ENCODE assay signal across 8 cellular contexts in genomic region chr6:52881996-52882841, GRCh38. TPM values are rescaled to one million over a fixed set of nuclear protein-coding genes. Genes with fewer than 3 reads are reported as not detected.
A peak's percentile ranks its signal among the peaks of the same experiment; 100 is the strongest.
DNase-seq lines count a peak whose midpoint lies in the region; ATAC-seq, FAIRE-seq and TF ChIP-seq lines count a peak whose summit lies in the region.

No MANE protein-coding gene starts in this region.

- peaks cover 4% of the 10 kb centered on the region for H3K4me1 ChIP-seq in RWPE2 (ENCODE audit: insufficient read depth, poor library complexity, severe bottlenecking)
- peaks cover 0 to 6% (median 0%) of the 10 kb centered on the region in 3 donors for H3K4me1 ChIP-seq in gastroesophageal sphincter
- no peaks in the 10 kb centered on the region for H3K4me1 ChIP-seq in thymus (ENCODE audit: control insufficient read depth, insufficient read depth, low read length)

- FAIRE-seq in G401.6 (lab: Jason Lieb, UNC) (peak; percentile 46), H54 (lab: Jason Lieb, UNC) (peak; percentile 93)

- H3K27ac ChIP-seq in RWPE2 (ENCODE audit: poor library complexity, severe bottlenecking) (no peak overlapping the region), gastroesophageal sphincter (peak overlapping the region in 3 of 4 donors; percentile 59 to 73 (median 63)), thymus (ENCODE audit: low read depth) (no peak overlapping the region)

- DNase-seq in H54 (ENCODE audit: insufficient read length, low spot score) = peak; percentile 76
- no peak for DNase-seq in RWPE2 (ENCODE audit: low spot score)
- peak; percentile 84 for DNase-seq in activated effector memory CD4-positive, alpha-beta T cell treated with anti-CD3 and anti-CD28 coated beads, Interleukin-2, amount 50 U/mL, for 16 hours
- no peak for DNase-seq in omental fat pad (ENCODE audit: low spot score)

- WGBS in gastroesophageal sphincter (ENCODE audit: low coverage in 1 of 2), 2 donors = 13 to 16% methylated on average over 7 to 14 of the region's 18 CpGs
- 10% methylated on average over 18 of the region's 18 CpGs for WGBS in thymus

- peak; percentile 99 for ATAC-seq in RWPE2 (ENCODE audit: low read depth)
- ATAC-seq in gastroesophageal sphincter = peak; percentile 95
- ATAC-seq in omental fat pad (ENCODE audit: low FRiP score) = peak; percentile 98

- TF ChIP-seq EP300 in gastroesophageal sphincter (IDR thresholded peaks at IDR 0.05) = no peak

- TF ChIP-seq CTCF in LNCAP (IDR thresholded peaks at IDR 0.05) = peak; percentile 71
- TF ChIP-seq CTCF in RWPE2 (IDR thresholded peaks at IDR 0.05; ENCODE audit: poor library complexity, severe bottlenecking) = peak; percentile 90
- TF ChIP-seq CTCF in gastroesophageal sphincter (IDR thresholded peaks at IDR 0.05) = peak; percentile 48 to 87 (median 68)
- TF ChIP-seq CTCF in omental fat pad (IDR thresholded peaks at IDR 0.05) = peak in 1 of 3 donors; percentile 25

- H3K27me3 ChIP-seq in RWPE2 (ENCODE audit: insufficient read depth, poor library complexity, severe bottlenecking) (no peaks in the 10 kb centered on the region), gastroesophageal sphincter (no peaks in the 10 kb centered on the region), thymus (ENCODE audit: control insufficient read depth, insufficient read depth) (no peaks in the 10 kb centered on the region)

- TF ChIP-seq POLR2A in H54 (IDR thresholded peaks at IDR 0.05; ENCODE audit: low read depth, low read length) (no peak), gastroesophageal sphincter (IDR thresholded peaks at IDR 0.05) (no peak)

- H3K36me3 ChIP-seq in RWPE2 (ENCODE audit: low read depth) = no peaks in the 10 kb centered on the region
- H3K36me3 ChIP-seq in gastroesophageal sphincter = no peaks in the 10 kb centered on the region
- no peaks in the 10 kb centered on the region for H3K36me3 ChIP-seq in thymus (ENCODE audit: control insufficient read depth, insufficient read depth)

- H3K4me3 ChIP-seq in RWPE2 (ENCODE audit: severe bottlenecking) (peak overlapping the region; percentile 29), gastroesophageal sphincter (peak overlapping the region; percentile 55 to 57), thymus (ENCODE audit: low read length) (peak overlapping the region; percentile 56)

- no peaks in the 10 kb centered on the region for H3K9me3 ChIP-seq in RWPE2 (ENCODE audit: severe bottlenecking)
- no peaks in the 10 kb centered on the region for H3K9me3 ChIP-seq in gastroesophageal sphincter
- no peaks in the 10 kb centered on the region for H3K9me3 ChIP-seq in thymus (ENCODE audit: control insufficient read depth)

RNA-seq across cellular contexts. Expression of gene GSTA3, which starts 27.3 kb away (rescaled TPM):
- total RNA-seq in gastroesophageal sphincter = not detected
- total RNA-seq in omental fat pad = not detected
- polyA plus RNA-seq in thymus = not detected

RNA-seq across cellular contexts. Expression of gene GSTA5, which starts 41.6 kb away (rescaled TPM):
- total RNA-seq in gastroesophageal sphincter = not detected
- not detected for total RNA-seq in omental fat pad
- not detected for polyA plus RNA-seq in thymus

Comparison
In these comparisons a context has a peak if more than half of its experiments do, and no peak if none do; other contexts are left out.
1. DNase-seq: peak in H54 (single experiment) and activated effector memory CD4-positive, alpha-beta T cell treated with anti-CD3 and anti-CD28 coated beads, Interleukin-2, amount 50 U/mL, for 16 hours (single experiment); none in RWPE2 (single experiment) and omental fat pad (single experiment).
2. H3K27ac ChIP-seq: peak in gastroesophageal sphincter (3 of 4); none in RWPE2 (single experiment) and thymus (single experiment).
3. Peak in every context shown above with its lines, with median percentiles within 50 percentile points of each other: ATAC-seq and H3K4me3 ChIP-seq.